ENCODE assay signal across 11 cellular contexts in genomic region chr17:42512733-42513251, GRCh38. TPM values are rescaled to one million over a fixed set of nuclear protein-coding genes. Genes with fewer than 3 reads are reported as not detected.
DNase-seq lines count a peak whose midpoint lies in the region; ATAC-seq, FAIRE-seq and TF ChIP-seq lines count a peak whose summit lies in the region.
"Had no signal": no experiment of that assay in that cellular context is flagged by ENCODE, and none has a peak within 500 bp of the region (broad histone marks: within the 10 kb centered on the region; RNA-seq: fewer than 3 reads in every experiment).

No MANE protein-coding gene starts in this region.

- TF ChIP-seq CTCF in kidney (IDR thresholded peaks at IDR 0.05; ENCODE audit: borderline replicate concordance, extremely low read depth, insufficient read depth) (no peak), thyroid gland (IDR thresholded peaks at IDR 0.05) (no peak), colonic mucosa (IDR thresholded peaks at IDR 0.05) (no peak)

- TF ChIP-seq POLR2A in thyroid gland (IDR thresholded peaks at IDR 0.05): no peak

- ATAC-seq in HG03095 (IDR thresholded peaks at IDR 0.05; ENCODE audit: unreplicated experiment) (peak; percentile 47), GM19467 (IDR thresholded peaks at IDR 0.05; ENCODE audit: unreplicated experiment) (no peak), GM18858 (IDR thresholded peaks at IDR 0.05; ENCODE audit: unreplicated experiment) (no peak)

- H3K9me3 ChIP-seq in kidney (ENCODE audit: control insufficient read depth in 1 of 2, low read length in 2 of 2) (no peaks in the 10 kb centered on the region), thyroid gland (no peaks in the 10 kb centered on the region), colonic mucosa (no peaks in the 10 kb centered on the region)

- FAIRE-seq in kidney (lab: Jason Lieb, UNC): no peak
- FAIRE-seq: GM19239 had no signal

- H3K36me3 ChIP-seq in kidney (ENCODE audit: control insufficient read depth in 1 of 2, insufficient read depth in 2 of 2, low read length in 2 of 2): peaks cover 30 to 44% of the 10 kb centered on the region in 2 donors
- H3K36me3 ChIP-seq in thyroid gland: peaks cover 11 to 13% of the 10 kb centered on the region in 2 donors
- peaks cover under 1% of the 10 kb centered on the region for H3K36me3 ChIP-seq in colonic mucosa

- no peak overlapping the region for H3K4me3 ChIP-seq in kidney (ENCODE audit: low read length in 2 of 2)
- H3K4me3 ChIP-seq in thyroid gland (replicated peaks in 1 of 3): no peak overlapping the region
- no peak overlapping the region for H3K4me3 ChIP-seq in colonic mucosa

- H3K4me1 ChIP-seq in kidney (ENCODE audit: control insufficient read depth in 1 of 2, insufficient read depth in 1 of 2, low read depth in 1 of 2, low read length in 2 of 2) (peaks cover 22 to 30% of the 10 kb centered on the region in 2 donors), thyroid gland (peaks cover 10 to 58% of the 10 kb centered on the region in 2 donors), colonic mucosa (peaks cover 5% of the 10 kb centered on the region)

- H3K27ac ChIP-seq in kidney (ENCODE audit: low read depth in 2 of 2, low read length in 2 of 2): peak overlapping the region; percentile 84 to 95
- H3K27ac ChIP-seq in thyroid gland: peak overlapping the region; percentile 45 to 76 (median 56)
- H3K27ac ChIP-seq in colonic mucosa: no peak overlapping the region

- 75 to 82% methylated on average over 6 of the region's 6 CpGs for WGBS in thyroid gland, 2 donors

- H3K27me3 ChIP-seq in thyroid gland (no peaks in the 10 kb centered on the region), colonic mucosa (no peaks in the 10 kb centered on the region)

- intact Hi-C loops in kidney (cut with DNase I) (loop anchor here (10.0 kb wide), 1 partner anchor 88 kb away; the partner anchor contains the start of gene CAVIN1), thyroid gland (cut with DNase I) (no loop called here), colonic mucosa (cut with DNase I) (no loop called here)

- H3K9ac ChIP-seq in kidney (ENCODE audit: low read length in 2 of 2): peak overlapping the region in 1 of 2 donors; percentile 25
- no peak overlapping the region for H3K9ac ChIP-seq in colonic mucosa (ENCODE audit: low read depth in 2 of 2, low read length in 2 of 2)

- DNase-seq in kidney (no peak), thyroid gland (no peak), colonic mucosa (no peak)
- DNase-seq: activated CD8-positive, alpha-beta memory T cell treated with anti-CD3 and anti-CD28 coated beads, Interleukin-2, amount 50 U/mL, for 4 hours; DMS53; hypothalamus; NCI-H524 treated with DMSO at 0.1 percent for 48 hours had no signal

RNA-seq across cellular contexts. Expression of gene NAGLU, which starts 23.2 kb away (rescaled TPM):
- total RNA-seq in kidney: 37.5 TPM
- 52.7 TPM for polyA plus RNA-seq in kidney (ENCODE audit: insufficient read depth, low read depth, low replicate concordance)
- total RNA-seq in thyroid gland: 100 to 1,000 TPM in 2 of 4 donors, 10 to 100 TPM in 2; 56.7 to 140 (median 101) TPM
- total RNA-seq in colonic mucosa: 10 to 100 TPM; 27.8 to 38.6 TPM

RNA-seq across cellular contexts. Expression of gene HSD17B1, which starts 39.9 kb away (rescaled TPM):
- 0.31 TPM for total RNA-seq in kidney
- 3.3 TPM for polyA plus RNA-seq in kidney (ENCODE audit: insufficient read depth, low read depth, low replicate concordance)
- 1 to 10 TPM in 2 of 4 donors, under 1 TPM in 2; 0.21 to 4.1 (median 1.3) TPM for total RNA-seq in thyroid gland
- 1 to 10 TPM in 1 of 2 donors, under 1 TPM in 1; 0.88 to 1.7 TPM for total RNA-seq in colonic mucosa

RNA-seq across cellular contexts. Expression of gene COASY, which starts 49.2 kb away (rescaled TPM):
- total RNA-seq in kidney (71.9 TPM), thyroid gland (10 to 100 TPM; 32.7 to 60.9 (median 48.7) TPM), colonic mucosa (100 to 1,000 TPM in 1 of 2 donors, 10 to 100 TPM in 1; 94.2 to 176 TPM)
- 145 TPM for polyA plus RNA-seq in kidney (ENCODE audit: insufficient read depth, low read depth, low replicate concordance)

RNA-seq across cellular contexts. Expression of gene MLX, which starts 54.1 kb away (rescaled TPM):
- total RNA-seq in kidney (38.7 TPM), thyroid gland (10 to 100 TPM; 47.0 to 62.8 (median 52.9) TPM), colonic mucosa (10 to 100 TPM; 79.6 to 83.0 TPM)
- polyA plus RNA-seq in kidney (ENCODE audit: insufficient read depth, low read depth, low replicate concordance): 41.0 TPM

RNA-seq across cellular contexts. Expression of gene ATP6V0A1, which starts 54.1 kb away (rescaled TPM):
- total RNA-seq in kidney: 110 TPM
- polyA plus RNA-seq in kidney (ENCODE audit: insufficient read depth, low read depth, low replicate concordance): 108 TPM
- total RNA-seq in thyroid gland: 100 to 1,000 TPM in 2 of 4 donors, 10 to 100 TPM in 2; 75.5 to 195 (median 121) TPM
- 10 to 100 TPM; 77.6 to 93.0 TPM for total RNA-seq in colonic mucosa
